Comparison of ENCODE assay signal across 27 cellular contexts in genomic region chr6:67976486-67976885, GRCh38.
"Had no signal": no experiment of that assay in that cellular context is flagged by ENCODE, and none has a peak within 500 bp of the region (broad histone marks: within the 10 kb centered on the region; RNA-seq: fewer than 3 reads in every experiment).

No MANE protein-coding gene starts in this region.

- H3K4me3 ChIP-seq: stomach, suprapubic skin, testis, thoracic aorta, thyroid gland, tibial artery, tibial nerve, transverse colon, upper lobe of left lung, upper lobe of right lung, uterus, vagina had no signal

- H3K27ac ChIP-seq: stomach, suprapubic skin, testis, thoracic aorta, thyroid gland, tibial artery, tibial nerve, transverse colon, upper lobe of left lung, upper lobe of right lung, uterus, vagina had no signal

- FAIRE-seq: urothelium cell line had no signal

- H3K9me3 ChIP-seq: stomach, suprapubic skin, testis, thoracic aorta, thyroid gland, tibial artery, tibial nerve, transverse colon, upper lobe of left lung, upper lobe of right lung, uterus, vagina had no signal

- ATAC-seq: stimulated activated effector memory CD8-positive, alpha-beta T cell treated with anti-CD3 and anti-CD28 coated beads, Interleukin-12 subunit alpha, Interleukin-12 subunit beta, amount 100 ng/mL, for 72 hours; stimulated activated memory B cell treated with anti-CD40 and anti-IgM and Interleukin-4, amounts not matched to agents 10 μg/mL and 1 μg/mL and 100 μg/mL, for 72 hours; stimulated activated naive B cell treated with anti-CD40 and anti-IgM and Interleukin-4, amounts not matched to agents 10 μg/mL and 1 μg/mL and 100 μg/mL, for 72 hours; stimulated activated naive CD8-positive, alpha-beta T cell treated with anti-CD3 and anti-CD28 coated beads, Interleukin-15, amount 100 ng/mL, for 72 hours; stimulated activated naive CD8-positive, alpha-beta T cell treated with anti-CD3 and anti-CD28 coated beads, Interleukin-15, Interleukin-2, amounts not matched to agents 100 U/mL and 50 U/mL, for 24 hours; upper lobe of right lung had no signal

- H3K4me1 ChIP-seq: stomach, suprapubic skin, testis, thyroid gland, tibial artery, tibial nerve, transverse colon, upper lobe of left lung, upper lobe of right lung, uterus, vagina had no signal

- H3K27me3 ChIP-seq: stomach, suprapubic skin, testis, thyroid gland, tibial artery, tibial nerve, transverse colon, upper lobe of left lung, upper lobe of right lung, uterus, vagina had no signal

- H3K36me3 ChIP-seq: stomach, suprapubic skin, thoracic aorta, thyroid gland, tibial artery, tibial nerve, transverse colon, upper lobe of left lung, upper lobe of right lung, uterus, vagina had no signal

- DNase-seq: stimulated activated CD4-positive, alpha-beta T cell treated with anti-CD3 and anti-CD28 coated beads, Interleukin-2, amount 100 ng/mL, for 48 hours; stimulated activated CD4-positive, alpha-beta T cell treated with anti-CD3 and anti-CD28 coated beads, Interleukin-4, amount 100 ng/mL, for 1 hour; stimulated activated CD4-positive, alpha-beta T cell treated with anti-CD3 and anti-CD28 coated beads, Interleukin-4, amount 100 ng/mL, for 24 hours; stimulated activated CD4-positive, alpha-beta T cell treated with anti-CD3 and anti-CD28 coated beads, Interleukin-4, amount 100 ng/mL, for 4 hours; stimulated activated CD8-positive, alpha-beta memory T cell treated with anti-CD3 and anti-CD28 coated beads, Interleukin-4, amount 100 ng/mL, for 48 hours; stimulated activated naive B cell treated with anti-CD40 and anti-IgM and Interleukin-4, amounts not matched to agents 10 μg/mL and 1 μg/mL and 100 μg/mL, for 72 hours; stimulated activated naive CD4-positive, alpha-beta T cell; stimulated activated naive CD4-positive, alpha-beta T cell treated with Interleukin-2 at 50 U/mL for 16 hours; stimulated activated naive CD8-positive, alpha-beta T cell treated with anti-CD3 and anti-CD28 coated beads, Interleukin-15, amount 100 ng/mL, for 72 hours; stimulated activated naive CD8-positive, alpha-beta T cell treated with anti-CD3 and anti-CD28 coated beads, Interleukin-15, Interleukin-2, amounts not matched to agents 100 U/mL and 50 U/mL, for 24 hours; stomach; substantia nigra; testis; thyroid gland; tibial artery; transverse colon; trophoblast cell; upper lobe of left lung; upper lobe of right lung; uterus had no signal
